In genomic region chr10:126945351-126946035, GRCh38 we compare ENCODE assay signal across 2 cellular contexts.
TF ChIP-seq lines count a peak whose summit lies in the region.

No MANE protein-coding gene starts in this region.

TF ChIP-seq in WTC11, 78 proteins besides CTCF, POLR2A, EP300 and RAD21:
- TF ChIP-seq ZNF532 (CRISPR knock-in tag; IDR thresholded peaks at IDR 0.05; ENCODE audit: borderline replicate concordance) (no peak), ZNF121 (CRISPR knock-in tag; IDR thresholded peaks at IDR 0.05) (no peak), CREM (CRISPR knock-in tag; IDR thresholded peaks at IDR 0.05) (no peak), SOX15 (CRISPR knock-in tag; IDR thresholded peaks at IDR 0.05) (no peak), ZNF219 (CRISPR knock-in tag; IDR thresholded peaks at IDR 0.05; ENCODE audit: borderline replicate concordance) (no peak), ZMAT4 (CRISPR knock-in tag; IDR thresholded peaks at IDR 0.05) (no peak)
- TF ChIP-seq, protein P1, sequence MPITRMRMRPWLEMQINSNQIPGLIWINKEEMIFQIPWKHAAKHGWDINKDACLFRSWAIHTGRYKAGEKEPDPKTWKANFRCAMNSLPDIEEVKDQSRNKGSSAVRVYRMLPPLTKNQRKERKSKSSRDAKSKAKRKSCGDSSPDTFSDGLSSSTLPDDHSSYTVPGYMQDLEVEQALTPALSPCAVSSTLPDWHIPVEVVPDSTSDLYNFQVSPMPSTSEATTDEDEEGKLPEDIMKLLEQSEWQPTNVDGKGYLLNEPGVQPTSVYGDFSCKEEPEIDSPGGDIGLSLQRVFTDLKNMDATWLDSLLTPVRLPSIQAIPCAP (CRISPR knock-in tag; IDR thresholded peaks at IDR 0.05) = no peak
- TF ChIP-seq, protein P2, sequence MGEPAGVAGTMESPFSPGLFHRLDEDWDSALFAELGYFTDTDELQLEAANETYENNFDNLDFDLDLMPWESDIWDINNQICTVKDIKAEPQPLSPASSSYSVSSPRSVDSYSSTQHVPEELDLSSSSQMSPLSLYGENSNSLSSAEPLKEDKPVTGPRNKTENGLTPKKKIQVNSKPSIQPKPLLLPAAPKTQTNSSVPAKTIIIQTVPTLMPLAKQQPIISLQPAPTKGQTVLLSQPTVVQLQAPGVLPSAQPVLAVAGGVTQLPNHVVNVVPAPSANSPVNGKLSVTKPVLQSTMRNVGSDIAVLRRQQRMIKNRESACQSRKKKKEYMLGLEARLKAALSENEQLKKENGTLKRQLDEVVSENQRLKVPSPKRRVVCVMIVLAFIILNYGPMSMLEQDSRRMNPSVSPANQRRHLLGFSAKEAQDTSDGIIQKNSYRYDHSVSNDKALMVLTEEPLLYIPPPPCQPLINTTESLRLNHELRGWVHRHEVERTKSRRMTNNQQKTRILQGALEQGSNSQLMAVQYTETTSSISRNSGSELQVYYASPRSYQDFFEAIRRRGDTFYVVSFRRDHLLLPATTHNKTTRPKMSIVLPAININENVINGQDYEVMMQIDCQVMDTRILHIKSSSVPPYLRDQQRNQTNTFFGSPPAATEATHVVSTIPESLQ (CRISPR knock-in tag; IDR thresholded peaks at IDR 0.05) = no peak
- TF ChIP-seq, protein P3, sequence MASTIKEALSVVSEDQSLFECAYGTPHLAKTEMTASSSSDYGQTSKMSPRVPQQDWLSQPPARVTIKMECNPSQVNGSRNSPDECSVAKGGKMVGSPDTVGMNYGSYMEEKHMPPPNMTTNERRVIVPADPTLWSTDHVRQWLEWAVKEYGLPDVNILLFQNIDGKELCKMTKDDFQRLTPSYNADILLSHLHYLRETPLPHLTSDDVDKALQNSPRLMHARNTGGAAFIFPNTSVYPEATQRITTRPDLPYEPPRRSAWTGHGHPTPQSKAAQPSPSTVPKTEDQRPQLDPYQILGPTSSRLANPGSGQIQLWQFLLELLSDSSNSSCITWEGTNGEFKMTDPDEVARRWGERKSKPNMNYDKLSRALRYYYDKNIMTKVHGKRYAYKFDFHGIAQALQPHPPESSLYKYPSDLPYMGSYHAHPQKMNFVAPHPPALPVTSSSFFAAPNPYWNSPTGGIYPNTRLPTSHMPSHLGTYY (CRISPR knock-in tag; IDR thresholded peaks at IDR 0.05) = no peak
TF ChIP-seq in WTC11: peak in this region for 0.

TF ChIP-seq in GM23338, 12 proteins besides CTCF, POLR2A, EP300 and RAD21 (continued from another document):
- TF ChIP-seq CREB1 (CRISPR knock-in tag; IDR thresholded peaks at IDR 0.05; ENCODE audit: low read depth) = no peak
